Comparison of ENCODE assay signal across 8 cellular contexts in genomic region chr16:57039148-57039812, GRCh38. TPM values are rescaled to one million over a fixed set of nuclear protein-coding genes. Genes with fewer than 3 reads are reported as not detected.
DNase-seq lines count a peak whose midpoint lies in the region; ATAC-seq lines count a peak whose summit lies in the region.

No MANE protein-coding gene starts in this region.

- ATAC-seq in HG02938 (IDR thresholded peaks at IDR 0.05; ENCODE audit: unreplicated experiment) (peak; percentile 32), naive B cell (ENCODE audit: low read depth in 2 of 2) (peak in 1 of 2 donors; percentile 11), HG03521 (IDR thresholded peaks at IDR 0.05; ENCODE audit: unreplicated experiment) (no peak), HG02970 (IDR thresholded peaks at IDR 0.05; ENCODE audit: low FRiP score, unreplicated experiment) (no peak)
- peak; percentile 7 to 14 for ATAC-seq in activated T-cell treated with anti-CD3 and anti-CD28 coated beads, Interleukin-2, amount 50 U/mL, for 72 hours (replicated peaks in 1 of 2)

- no peaks in the 10 kb centered on the region for H3K27me3 Mint-ChIP-seq in activated T-cell treated with anti-CD3 and anti-CD28 coated beads, Interleukin-2, amount 50 U/mL, for 72 hours (ENCODE audit: low read depth)
- H3K27me3 Mint-ChIP-seq in naive B cell, result no peaks in the 10 kb centered on the region

- peaks cover 88% of the 10 kb centered on the region for H3K4me1 Mint-ChIP-seq in activated T-cell treated with anti-CD3 and anti-CD28 coated beads, Interleukin-2, amount 50 U/mL, for 72 hours (ENCODE audit: low read depth)
- peaks cover 66 to 72% (median 68%) of the 10 kb centered on the region in 3 donors for H3K4me1 Mint-ChIP-seq in naive B cell

- peak overlapping the region; percentile 31 to 64 for H3K4me3 Mint-ChIP-seq in activated T-cell treated with anti-CD3 and anti-CD28 coated beads, Interleukin-2, amount 50 U/mL, for 72 hours
- peak overlapping the region; percentile 52 to 92 (median 72) for H3K4me3 Mint-ChIP-seq in naive B cell

- H3K36me3 Mint-ChIP-seq in activated T-cell treated with anti-CD3 and anti-CD28 coated beads, Interleukin-2, amount 50 U/mL, for 72 hours (ENCODE audit: insufficient read depth in 2 of 2), result peaks cover 18 to 40% of the 10 kb centered on the region in 2 donors
- peaks cover 5 to 22% of the 10 kb centered on the region in 2 donors for H3K36me3 Mint-ChIP-seq in naive B cell

- no peaks in the 10 kb centered on the region for H3K9me3 Mint-ChIP-seq in activated T-cell treated with anti-CD3 and anti-CD28 coated beads, Interleukin-2, amount 50 U/mL, for 72 hours
- peaks cover 0 to 6% (median 0%) of the 10 kb centered on the region in 7 donors for H3K9me3 Mint-ChIP-seq in naive B cell

- peak overlapping the region; percentile 83 for H3K27ac Mint-ChIP-seq in activated T-cell treated with anti-CD3 and anti-CD28 coated beads, Interleukin-2, amount 50 U/mL, for 72 hours
- peak overlapping the region; percentile 74 to 98 (median 94) for H3K27ac Mint-ChIP-seq in naive B cell

- DNase-seq in EH (ENCODE audit: low read depth) (peak; percentile 87), naive B cell (no peak), kidney tubule cell (ENCODE audit: low spot score) (no peak), islet precursor cell (no peak)
- DNase-seq in activated T-cell treated with anti-CD3 and anti-CD28 coated beads, Interleukin-2, amount 50 U/mL, for 72 hours, result peak; percentile 57 to 69

RNA-seq across cellular contexts. Expression of gene NLRC5, which starts 49.9 kb away (rescaled TPM):
- 100 to 1,000 TPM; 239 to 256 TPM for total RNA-seq in activated T-cell treated with anti-CD3 and anti-CD28 coated beads, Interleukin-2, amount 50 U/mL, for 72 hours
- polyA plus RNA-seq in naive B cell (ENCODE audit: low read depth in 6 of 6), result 10 to 100 TPM in 5 of 6 donors, 1 to 10 TPM in 1; 2.9 to 42.9 (median 29.9) TPM

RNA-seq across cellular contexts. Expression of gene CPNE2, which starts 53.1 kb away (rescaled TPM):
- total RNA-seq in activated T-cell treated with anti-CD3 and anti-CD28 coated beads, Interleukin-2, amount 50 U/mL, for 72 hours, result 10 to 100 TPM in 1 of 2 donors, 1 to 10 TPM in 1; 9.4 to 15.1 TPM
- polyA plus RNA-seq in naive B cell (ENCODE audit: low read depth in 6 of 6), result 1 to 10 TPM in 1 of 6 donors, under 1 TPM in 3, not detected in 2; 0.53 to 1.3 (median 0.76) TPM

Comparison
In these comparisons a context has a peak if more than half of its experiments do, and no peak if none do; other contexts are left out.
1. DNase-seq: peak in EH (single experiment) and activated T-cell treated with anti-CD3 and anti-CD28 coated beads, Interleukin-2, amount 50 U/mL, for 72 hours (2 of 2); none in naive B cell (single experiment), kidney tubule cell (single experiment) and islet precursor cell (single experiment).
2. ATAC-seq: peak in HG02938 (single experiment) and activated T-cell treated with anti-CD3 and anti-CD28 coated beads, Interleukin-2, amount 50 U/mL, for 72 hours (2 of 2); none in HG03521 (single experiment) and HG02970 (single experiment).